In genomic region chr13:114107686-114108081, GRCh38 we compare ENCODE assay signal across 11 cellular contexts. TPM values are rescaled to one million over a fixed set of nuclear protein-coding genes. Genes with fewer than 3 reads are reported as not detected.
A peak's percentile ranks its signal among the peaks of the same experiment; 100 is the strongest.
DNase-seq lines count a peak whose midpoint lies in the region; ATAC-seq and TF ChIP-seq lines count a peak whose summit lies in the region.
"Had no signal": no experiment of that assay in that cellular context is flagged by ENCODE, and none has a peak within 500 bp of the region (broad histone marks: within the 10 kb centered on the region; RNA-seq: fewer than 3 reads in every experiment).

No MANE protein-coding gene starts in this region.

- H4K5ac ChIP-seq in H9 (ENCODE audit: insufficient read length, low read depth, low read length): no peak overlapping the region

- no peak overlapping the region for H3K56ac ChIP-seq in H9 (ENCODE audit: insufficient read length, low read depth, low read length)

- no peak overlapping the region for H2BK20ac ChIP-seq in H9 (ENCODE audit: low read depth, low read length, poor library complexity, severe bottlenecking)

- no peak overlapping the region for H2BK120ac ChIP-seq in H9 (ENCODE audit: low read depth, low read length, poor library complexity, severe bottlenecking)

- H3K9ac ChIP-seq in H9 (ENCODE audit: extremely low read depth, insufficient read length, low read length): no peak overlapping the region

- H3K36me3 ChIP-seq in spleen: peaks cover 0 to 25% (median 0%) of the 10 kb centered on the region in 6 donors

- DNase-seq in H9 (no peak), left ventricle myocardium superior (peak; percentile 79), spleen (peak; percentile 71), DMS153 (lab: John Stamatoyannopoulos, UW) (no peak), kidney tubule cell (ENCODE audit: low spot score) (no peak), NCI-H510A treated with DMSO at 0.1 percent for 48 hours (lab: John Stamatoyannopoulos, UW) (no peak)
- DNase-seq in activated naive CD8-positive, alpha-beta T cell treated with anti-CD3 and anti-CD28 coated beads, Interleukin-2, amount 10 ng/mL, durations not matched to agents 7 days and 5 days: peak; percentile 20
- DNase-seq: naive B cell had no signal

- no peak overlapping the region for H3K4me3 Mint-ChIP-seq in H9
- no peak overlapping the region for H3K4me3 Mint-ChIP-seq in activated naive CD8-positive, alpha-beta T cell treated with anti-CD3 and anti-CD28 coated beads, Interleukin-2, amount 10 ng/mL, durations not matched to agents 7 days and 5 days

- H3K79me1 ChIP-seq in H9 (ENCODE audit: insufficient read depth, low read depth, low read length, poor library complexity, severe bottlenecking): no peaks in the 10 kb centered on the region

- H3K27ac ChIP-seq in H9 (ENCODE audit: insufficient read length, low read depth, low read length) (no peak overlapping the region), spleen (peak overlapping the region in 6 of 8 donors; percentile 26 to 88 (median 47))
- H3K27ac ChIP-seq: VCaP had no signal

- no peak for ATAC-seq in activated naive CD8-positive, alpha-beta T cell treated with anti-CD3 and anti-CD28 coated beads, Interleukin-2, amount 10 ng/mL, durations not matched to agents 7 days and 5 days (ENCODE audit: low read depth)
- ATAC-seq in left ventricle myocardium superior (peak; percentile 87), HG03135 (IDR thresholded peaks at IDR 0.05; ENCODE audit: unreplicated experiment) (no peak)
- ATAC-seq: GM12878 had no signal

- no peak overlapping the region for H3K18ac ChIP-seq in H9 (ENCODE audit: insufficient read length, low read depth, low read length)

- no peak overlapping the region for H4K91ac ChIP-seq in H9 (ENCODE audit: insufficient read length, low read depth, low read length)

- H3K27me3 Mint-ChIP-seq in H9 (ENCODE audit: low read depth): no peaks in the 10 kb centered on the region
- no peaks in the 10 kb centered on the region for H3K27me3 Mint-ChIP-seq in activated naive CD8-positive, alpha-beta T cell treated with anti-CD3 and anti-CD28 coated beads, Interleukin-2, amount 10 ng/mL, durations not matched to agents 7 days and 5 days
- H3K27me3 Mint-ChIP-seq: naive B cell had no signal

- H2BK15ac ChIP-seq in H9 (ENCODE audit: low read depth, low read length): no peak overlapping the region

- no peak overlapping the region for H3K4me3 ChIP-seq in spleen
- H3K4me3 ChIP-seq: GM12878 had no signal

- no peak overlapping the region for H3K23ac ChIP-seq in H9 (ENCODE audit: insufficient read length, low read depth, low read length)

- no peak overlapping the region for H2BK12ac ChIP-seq in H9 (ENCODE audit: insufficient read length, low read depth, low read length)

- H3K9me3 Mint-ChIP-seq in H9: peaks cover 3 to 6% of the 10 kb centered on the region in 2 experiments; a peak in 3 of 5 replicates
- no peaks in the 10 kb centered on the region for H3K9me3 Mint-ChIP-seq in activated naive CD8-positive, alpha-beta T cell treated with anti-CD3 and anti-CD28 coated beads, Interleukin-2, amount 10 ng/mL, durations not matched to agents 7 days and 5 days
- H3K9me3 Mint-ChIP-seq: naive B cell had no signal

- TF ChIP-seq POLR2A in spleen (IDR thresholded peaks at IDR 0.05): no peak

- H3K4me1 Mint-ChIP-seq in H9: peaks cover 28 to 41% of the 10 kb centered on the region in 2 experiments
- peaks cover 30% of the 10 kb centered on the region for H3K4me1 Mint-ChIP-seq in activated naive CD8-positive, alpha-beta T cell treated with anti-CD3 and anti-CD28 coated beads, Interleukin-2, amount 10 ng/mL, durations not matched to agents 7 days and 5 days

- H3T11ph ChIP-seq in H9 (ENCODE audit: low read length): no peak overlapping the region

- POLR2A ChIA-PET in activated naive CD8-positive, alpha-beta T cell treated with anti-CD3 and anti-CD28 coated beads, Interleukin-2, amount 10 ng/mL, durations not matched to agents 7 days and 5 days (lab: Charles Lee): no interaction called here

- H4K8ac ChIP-seq in H9 (replicated peaks; ENCODE audit: insufficient read length, low read depth, low read length): no peak overlapping the region

- TF ChIP-seq CTCF in H9 (conservative IDR thresholded peaks at IDR 0.05): no peak
- TF ChIP-seq CTCF in spleen (IDR thresholded peaks at IDR 0.05 in 8 of 11, conservative IDR thresholded peaks at IDR 0.05 in 3 of 11): no peak

- no peaks in the 10 kb centered on the region; the same call in 1 of the 2 replicates for H3K4me1 ChIP-seq in H9 (ENCODE audit: insufficient read depth, low read length)
- H3K4me1 ChIP-seq in spleen: peaks cover 25 to 84% (median 64%) of the 10 kb centered on the region in 6 donors

- H3K36me3 Mint-ChIP-seq in H9 (ENCODE audit: insufficient read depth in 1 of 3, low read depth in 3 of 3): no peaks in the 10 kb centered on the region; a peak in 3 of 7 replicates
- H3K36me3 Mint-ChIP-seq in activated naive CD8-positive, alpha-beta T cell treated with anti-CD3 and anti-CD28 coated beads, Interleukin-2, amount 10 ng/mL, durations not matched to agents 7 days and 5 days: peaks cover 8% of the 10 kb centered on the region

- H3K4ac ChIP-seq in H9 (ENCODE audit: low read depth, low read length): no peak overlapping the region

- H3K4me2 ChIP-seq in H9 (ENCODE audit: insufficient read depth, insufficient read length, low read length): no peak overlapping the region

- H2AK5ac ChIP-seq in H9 (ENCODE audit: insufficient read length, low read length): no peak overlapping the region

- H3K14ac ChIP-seq in H9 (ENCODE audit: insufficient read depth, low read length): peak overlapping the region; percentile 12; the same call in 1 of the 2 replicates

- H2AFZ ChIP-seq in H9 (ENCODE audit: low read length): no peak overlapping the region

- intact Hi-C loops in left ventricle myocardium superior (cut with micrococcal nuclease) (no loop called here), spleen (cut with DNase I; ENCODE audit: low total_unique reads) (no loop called here)

- peaks cover under 1% of the 10 kb centered on the region for H4K20me1 ChIP-seq in H9 (ENCODE audit: control insufficient read depth, insufficient read depth, insufficient read length)

- H2BK5ac ChIP-seq in H9 (ENCODE audit: insufficient read length, low read length): no peak overlapping the region

- WGBS in H9 (ENCODE audit: extremely low coverage, insufficient read length, low lambda C conversion rate): no CpG with 5 or more reads among the region's 12 CpGs
- WGBS in spleen, 5 donors: 59 to 72% (median 70%) methylated on average over 7 to 12 of the region's 12 CpGs

- H3K27me3 ChIP-seq in H9 (ENCODE audit: insufficient read depth, low read length) (no peaks in the 10 kb centered on the region), spleen (replicated peaks in 1 of 7) (no peaks in the 10 kb centered on the region)

- peaks cover 3% of the 10 kb centered on the region for H3K23me2 ChIP-seq in H9 (ENCODE audit: insufficient read length, low read depth, low read length, poor library complexity, severe bottlenecking)

- no peaks in the 10 kb centered on the region; the same call in 1 of the 2 replicates for H3K79me2 ChIP-seq in H9 (ENCODE audit: insufficient read depth, low read length)

- H3K27ac Mint-ChIP-seq in H9: no peak overlapping the region; a peak in 1 of 7 replicates
- H3K27ac Mint-ChIP-seq in activated naive CD8-positive, alpha-beta T cell treated with anti-CD3 and anti-CD28 coated beads, Interleukin-2, amount 10 ng/mL, durations not matched to agents 7 days and 5 days: no peak overlapping the region

- H3K9me3 ChIP-seq in H9 (ENCODE audit: control insufficient read depth, low read depth, low read length) (no peaks in the 10 kb centered on the region), spleen (no peaks in the 10 kb centered on the region)

RNA-seq across cellular contexts. Expression of gene RASA3, which starts 24.7 kb away (rescaled TPM):
- total RNA-seq in H9 (2021) (11.7 and 12.3 TPM in 2 replicates), left ventricle myocardium superior (12.3 TPM), spleen (10 to 100 TPM; 35.9 to 52.8 (median 52.0) TPM)
- total RNA-seq in activated naive CD8-positive, alpha-beta T cell treated with anti-CD3 and anti-CD28 coated beads, Interleukin-2, amount 10 ng/mL, durations not matched to agents 7 days and 5 days: 10 to 100 TPM; 65.6 to 73.9 TPM
- 10 to 100 TPM; 11.7 to 17.2 (median 12.1) TPM for polyA plus RNA-seq in spleen

Comparison
In these comparisons a context has a peak if more than half of its experiments do, and no peak if none do; other contexts are left out.
1. DNase-seq: peak in activated naive CD8-positive, alpha-beta T cell treated with anti-CD3 and anti-CD28 coated beads, Interleukin-2, amount 10 ng/mL, durations not matched to agents 7 days and 5 days (single experiment), left ventricle myocardium superior (single experiment) and spleen (single experiment); none in H9 (single experiment), DMS153 (single experiment), kidney tubule cell (single experiment) and NCI-H510A treated with DMSO at 0.1 percent for 48 hours (single experiment).